In genomic region chr15:63638828-63639227, GRCh38 we compare ENCODE assay signal across 21 cellular contexts. TPM values are rescaled to one million over a fixed set of nuclear protein-coding genes. Genes with fewer than 3 reads are reported as not detected.
"Had no signal": no experiment of that assay in that cellular context is flagged by ENCODE, and none has a peak within 500 bp of the region (broad histone marks: within the 10 kb centered on the region; RNA-seq: fewer than 3 reads in every experiment).

No MANE protein-coding gene starts in this region.

- H3K27ac Mint-ChIP-seq: activated CD4-positive, alpha-beta memory T cell treated with anti-CD3 and anti-CD28 coated beads, Interleukin-2, amount 10 ng/mL, durations not matched to agents 7 days and 5 days; activated CD4-positive, alpha-beta T cell treated with anti-CD3 and anti-CD28 coated beads, Interleukin-2, amount 10 ng/mL, durations not matched to agents 24 days and 14 days; stimulated activated naive B cell treated with anti-CD40 and anti-IgM and Interleukin-4, amounts not matched to agents 10 μg/mL and 1 μg/mL and 100 μg/mL, for 72 hours; WTC11 had no signal

- H3K4me3 ChIP-seq: breast epithelium, colonic mucosa, dorsolateral prefrontal cortex, esophagus muscularis mucosa, left lung, lung, thyroid gland had no signal

- H3K9me3 ChIP-seq: breast epithelium, colonic mucosa, esophagus muscularis mucosa, left lung, thyroid gland had no signal

- H3K9me3 Mint-ChIP-seq: activated CD4-positive, alpha-beta memory T cell treated with anti-CD3 and anti-CD28 coated beads, Interleukin-2, amount 10 ng/mL, durations not matched to agents 7 days and 5 days; activated CD4-positive, alpha-beta T cell treated with anti-CD3 and anti-CD28 coated beads, Interleukin-2, amount 10 ng/mL, durations not matched to agents 24 days and 14 days; naive B cell; stimulated activated naive B cell treated with anti-CD40 and anti-IgM and Interleukin-4, amounts not matched to agents 10 μg/mL and 1 μg/mL and 100 μg/mL, for 72 hours; WTC11 had no signal

- H3K4me3 Mint-ChIP-seq: activated CD4-positive, alpha-beta memory T cell treated with anti-CD3 and anti-CD28 coated beads, Interleukin-2, amount 10 ng/mL, durations not matched to agents 7 days and 5 days; activated CD4-positive, alpha-beta T cell treated with anti-CD3 and anti-CD28 coated beads, Interleukin-2, amount 10 ng/mL, durations not matched to agents 24 days and 14 days; naive B cell; stimulated activated naive B cell treated with anti-CD40 and anti-IgM and Interleukin-4, amounts not matched to agents 10 μg/mL and 1 μg/mL and 100 μg/mL, for 72 hours; WTC11 had no signal

- ATAC-seq: left lung; right cardiac atrium; stimulated activated naive B cell treated with anti-CD40 and anti-IgM and Interleukin-4, amounts not matched to agents 10 μg/mL and 1 μg/mL and 100 μg/mL, for 72 hours; WTC11 had no signal

- H3K27ac ChIP-seq: breast epithelium, colonic mucosa, esophagus muscularis mucosa, left lung, parathyroid adenoma, thyroid gland had no signal

- H3K27me3 ChIP-seq: breast epithelium, colonic mucosa, dorsolateral prefrontal cortex, esophagus muscularis mucosa, left lung, thyroid gland had no signal

- H3K4me1 ChIP-seq: breast epithelium, colonic mucosa, esophagus muscularis mucosa, left lung, parathyroid adenoma, thyroid gland had no signal

- H3K4me1 Mint-ChIP-seq: stimulated activated naive B cell treated with anti-CD40 and anti-IgM and Interleukin-4, amounts not matched to agents 10 μg/mL and 1 μg/mL and 100 μg/mL, for 72 hours; WTC11 had no signal

- H3K27me3 Mint-ChIP-seq: activated CD4-positive, alpha-beta memory T cell treated with anti-CD3 and anti-CD28 coated beads, Interleukin-2, amount 10 ng/mL, durations not matched to agents 7 days and 5 days; activated CD4-positive, alpha-beta T cell treated with anti-CD3 and anti-CD28 coated beads, Interleukin-2, amount 10 ng/mL, durations not matched to agents 24 days and 14 days; naive B cell; stimulated activated naive B cell treated with anti-CD40 and anti-IgM and Interleukin-4, amounts not matched to agents 10 μg/mL and 1 μg/mL and 100 μg/mL, for 72 hours had no signal

- DNase-seq: activated CD4-positive, alpha-beta memory T cell treated with anti-CD3 and anti-CD28 coated beads, Interleukin-2, amount 10 ng/mL, durations not matched to agents 7 days and 5 days; activated CD4-positive, alpha-beta T cell treated with anti-CD3 and anti-CD28 coated beads, Interleukin-2, amount 10 ng/mL, durations not matched to agents 24 days and 14 days; activated CD8-positive, alpha-beta memory T cell treated with anti-CD3 and anti-CD28 coated beads, Interleukin-2, amount 50 U/mL, for 4 hours; colonic mucosa; dorsolateral prefrontal cortex; hippocampal formation; kidney glomerular epithelial cell; left lung; naive B cell; nucleus accumbens; right cardiac atrium; stimulated activated CD4-positive, alpha-beta T cell treated with anti-CD3 and anti-CD28 coated beads, Interleukin-1b, Interleukin-23, amount 100 ng/mL, for 48 hours; stimulated activated naive B cell treated with anti-CD40 and anti-IgM and Interleukin-4, amounts not matched to agents 10 μg/mL and 1 μg/mL and 100 μg/mL, for 72 hours; T-helper 9 cell; thyroid gland had no signal

RNA-seq across cellular contexts. Expression of gene FBXL22, which starts 41.6 kb away (rescaled TPM):
- total RNA-seq: SK-MEL-5 had no signal
